Comparison of ENCODE assay signal across 20 cellular contexts in the genomic region with DNA sequence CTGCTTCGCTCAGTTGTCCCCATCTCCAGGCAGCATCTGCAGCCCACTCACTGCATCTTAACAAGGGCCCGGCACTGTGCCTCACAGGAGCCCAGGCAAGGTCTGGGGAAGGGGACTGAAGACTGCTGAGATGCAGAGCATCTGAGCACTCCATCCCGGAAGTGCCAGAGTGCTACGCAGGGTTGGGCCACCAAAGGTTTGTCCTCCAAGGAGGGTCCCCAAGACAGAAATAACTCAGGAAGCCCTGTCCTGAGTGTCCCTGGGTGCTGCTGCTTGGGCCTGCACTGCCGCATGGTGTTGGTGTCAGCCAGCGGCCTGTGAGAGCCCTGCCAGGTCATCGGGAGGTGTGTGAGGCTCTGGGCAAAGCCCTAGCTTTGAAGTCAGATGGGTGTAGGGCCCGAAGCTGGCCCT.
"Had no signal": no experiment of that assay in that cellular context is flagged by ENCODE, and none has a peak within 500 bp of the region (broad histone marks: within the 10 kb centered on the region; RNA-seq: fewer than 3 reads in every experiment).

No MANE protein-coding gene starts in this region.

- ATAC-seq: SK-N-SH treated with all-trans-retinoic acid at 6 μM for 48 hours; stimulated activated naive B cell treated with anti-CD40 and anti-IgM and Interleukin-4, amounts not matched to agents 10 μg/mL and 1 μg/mL and 100 μg/mL, for 72 hours had no signal

- H3K4me3 ChIP-seq: colonic mucosa, lung, prostate gland, sigmoid colon had no signal

- DNase-seq: activated CD4-positive, alpha-beta T cell treated with anti-CD3 and anti-CD28 coated beads, Interleukin-2, amount 10 ng/mL, durations not matched to agents 7 days and 5 days; activated CD4-positive, CD25-positive, alpha-beta regulatory T cell; activated CD8-positive, alpha-beta memory T cell treated with anti-CD3 and anti-CD28 coated beads for 24 hours; activated CD8-positive, alpha-beta memory T cell treated with anti-CD3 and anti-CD28 coated beads, Interleukin-2, amount 50 U/mL, for 48 hours; activated effector memory CD4-positive, alpha-beta T cell treated with Interleukin-2 at 50 U/mL for 16 hours; activated naive CD4-positive, alpha-beta T cell treated with anti-CD3 and anti-CD28 coated beads, Interleukin-2, amount 10 ng/mL, durations not matched to agents 7 days and 5 days; activated T-cell treated with anti-CD3 and anti-CD28 coated beads, Interleukin-2, amount 50 U/mL, for 48 hours; aorta; brain microvascular endothelial cell; colonic mucosa; foreskin melanocyte; immature natural killer cell; midbrain; sigmoid colon; stimulated activated naive B cell treated with anti-CD40 and anti-IgM and Interleukin-4, amounts not matched to agents 10 μg/mL and 1 μg/mL and 100 μg/mL, for 72 hours; T-helper 1 cell; T-helper 9 cell had no signal

- H3K27me3 ChIP-seq: colonic mucosa, sigmoid colon had no signal

- H3K36me3 ChIP-seq: brain microvascular endothelial cell, colonic mucosa, prostate gland, sigmoid colon had no signal

- H3K27ac ChIP-seq: brain microvascular endothelial cell, colonic mucosa, prostate gland, sigmoid colon had no signal

- H3K4me1 ChIP-seq: colonic mucosa had no signal

- H3K9me3 ChIP-seq: colonic mucosa, prostate gland, sigmoid colon had no signal
